Comparison of ENCODE assay signal across 9 cellular contexts in genomic region chr2:136005462-136006205, GRCh38. TPM values are rescaled to one million over a fixed set of nuclear protein-coding genes. Genes with fewer than 3 reads are reported as not detected.
A peak's percentile ranks its signal among the peaks of the same experiment; 100 is the strongest.
DNase-seq lines count a peak whose midpoint lies in the region; ATAC-seq, FAIRE-seq and TF ChIP-seq lines count a peak whose summit lies in the region.
"Had no signal": no experiment of that assay in that cellular context is flagged by ENCODE, and none has a peak within 500 bp of the region (broad histone marks: within the 10 kb centered on the region; RNA-seq: fewer than 3 reads in every experiment).

No MANE protein-coding gene starts in this region.

- peak overlapping the region; percentile 78 for H2AFZ ChIP-seq in OCI-LY7 (ENCODE audit: low read length)

- H3K36me3 ChIP-seq in OCI-LY7 (ENCODE audit: insufficient read depth, low read length) (peaks cover 9% of the 10 kb centered on the region; the same call in 1 of the 2 replicates), left lung (no peaks in the 10 kb centered on the region)

- 87% methylated on average over 3 of the region's 3 CpGs for WGBS in A549 (ENCODE audit: missing lambda C conversion rate)

- no peaks in the 10 kb centered on the region for H4K20me1 ChIP-seq in OCI-LY7 (ENCODE audit: insufficient read depth, low read length)

- FAIRE-seq in A549 (lab: Jason Lieb, UNC) = no peak

- ATAC-seq in A549 = no peak
- peak; percentile 61 for ATAC-seq in GM18861 (IDR thresholded peaks at IDR 0.05; ENCODE audit: unreplicated experiment)
- peak; percentile 75 for ATAC-seq in HG02885 (IDR thresholded peaks at IDR 0.05; ENCODE audit: poor library complexity, unreplicated experiment)
- ATAC-seq in left lung = no peak

- CTCF ChIA-PET in A549 (lab: Yijun Ruan, JAX) = no interaction called here
- CTCF ChIA-PET in OCI-LY7 (lab: Charles Lee; ENCODE audit: unreplicated experiment) = no interaction called here

- no TSS peak for BruUV-seq in OCI-LY7 (replicated peaks; lab: Mats Ljungman, UMichigan)

- no peaks in the 10 kb centered on the region for H3K9me3 ChIP-seq in A549
- no peaks in the 10 kb centered on the region for H3K9me3 ChIP-seq in OCI-LY7 (ENCODE audit: low read length)
- H3K9me3 ChIP-seq in left lung = no peaks in the 10 kb centered on the region

- TF ChIP-seq POLR2A in A549 (IDR thresholded peaks at IDR 0.05; ENCODE audit: low read length) = no peak

- H3K27me3 ChIP-seq in left lung = no peaks in the 10 kb centered on the region

- TF ChIP-seq EP300 in A549 (IDR thresholded peaks at IDR 0.05) = no peak

- peaks cover 15% of the 10 kb centered on the region for H3K4me1 ChIP-seq in A549
- peaks cover 48% of the 10 kb centered on the region for H3K4me1 ChIP-seq in OCI-LY7 (ENCODE audit: insufficient read depth, low read length, poor library complexity, severe bottlenecking)
- peaks cover 0 to 34% of the 10 kb centered on the region in 2 donors for H3K4me1 ChIP-seq in left lung

- no peaks in the 10 kb centered on the region for H3K9me2 ChIP-seq in OCI-LY7 (ENCODE audit: insufficient read depth, low read length)

- H3K4me3 ChIP-seq in A549 (no peak overlapping the region), OCI-LY7 (ENCODE audit: low read depth, low read length, poor library complexity, severe bottlenecking) (peak overlapping the region; percentile 16), left lung (no peak overlapping the region)

- DNase-seq in A549 (ENCODE audit: low read depth in 1 of 2, low spot score in 1 of 2) (no peak), OCI-LY7 (ENCODE audit: low spot score) (peak; percentile 49), RPMI8226 (no peak), germinal center (ENCODE audit: low spot score) (no peak), left lung (no peak), NCI-H128 (lab: John Stamatoyannopoulos, UW; ENCODE audit: unreplicated experiment) (no peak)
- DNase-seq: DND-41 had no signal

- no peak for TF ChIP-seq CTCF in A549 (IDR thresholded peaks at IDR 0.05)
- no peak for TF ChIP-seq CTCF in OCI-LY7 (conservative IDR thresholded peaks at IDR 0.05; ENCODE audit: low read length)
- TF ChIP-seq CTCF in left lung (IDR thresholded peaks at IDR 0.05) = no peak

- POLR2A ChIA-PET in A549 (lab: Yijun Ruan, JAX) = no interaction called here
- POLR2A ChIA-PET in OCI-LY7 (lab: Charles Lee) = interaction anchor here (0.8 to 2.3 kb wide), 6 partner anchors 8 to 104 kb away, joined by 3 to 16 read pairs (median 6); no protein-coding TSS in a partner anchor

- no peaks in the 10 kb centered on the region for H3K79me2 ChIP-seq in OCI-LY7 (ENCODE audit: insufficient read depth, low read depth, low read length)

- peak overlapping the region in 1 of 2 experiments; percentile 22; a peak in 1 of 6 replicates for H3K27ac ChIP-seq in A549
- H3K27ac ChIP-seq in OCI-LY7 (ENCODE audit: low read depth, low read length, poor library complexity, severe bottlenecking) = peak overlapping the region; percentile 5
- no peak overlapping the region for H3K27ac ChIP-seq in left lung

- H3K4me2 ChIP-seq in A549 = peak overlapping the region; percentile 47
- H3K4me2 ChIP-seq in OCI-LY7 (ENCODE audit: low read length) = peak overlapping the region; percentile 62

- intact Hi-C loops in OCI-LY7 (cut with micrococcal nuclease; ENCODE audit: unreplicated experiment) (no loop called here), left lung (cut with DNase I) (no loop called here)

- no peak for TF ChIP-seq RAD21 in A549 (conservative IDR thresholded peaks at IDR 0.05 in 1 of 2, IDR thresholded peaks at IDR 0.05 in 1 of 2)

TF ChIP-seq in A549, 52 proteins besides CTCF, POLR2A, EP300 and RAD21:
- TF ChIP-seq RFX5 (IDR thresholded peaks at IDR 0.05) (no peak), MAFK (IDR thresholded peaks at IDR 0.05; ENCODE audit: partially characterized antibody) (peak; percentile 100), JUN (IDR thresholded peaks at IDR 0.05) (no peak), KDM1A (IDR thresholded peaks at IDR 0.05; ENCODE audit: low read depth) (no peak), TP53 (CRISPR knock-in tag; IDR thresholded peaks at IDR 0.05) (no peak), NFE2L2 (conservative IDR thresholded peaks at IDR 0.05; ENCODE audit: low read length) (no peak), RNF2 (IDR thresholded peaks at IDR 0.05; ENCODE audit: borderline replicate concordance, low read depth) (no peak), JUNB (IDR thresholded peaks at IDR 0.05) (no peak)

RNA-seq across cellular contexts. Expression of gene DARS1, which starts 20.2 kb away (rescaled TPM):
- polyA plus RNA-seq in A549 (2011; rRNA removed) (91.4 and 130 TPM in 2 replicates), A549 (2017; fragmentation: RNase III; extraction: RNeasy Plus Mini Kit Qiagen cat#74134 plus additional on column Dnase treatment) (83.8 to 97.9 TPM (median 91.7 TPM) in 3 replicates)
- polyA plus RNA-seq in A549 (2012; cell fraction: cytosol; rRNA removed) = 33.9 and 42.8 TPM in 2 replicates
- 17.0 and 21.6 TPM in 2 replicates for polyA plus RNA-seq in A549 (2012; cell fraction: nucleus; rRNA removed)
- polyA minus RNA-seq in A549 (2011; rRNA and poly(A)+ RNA removed) = 58.2 and 63.9 TPM in 2 replicates
- 90.5 and 108 TPM in 2 replicates for total RNA-seq in OCI-LY7 (2014; rRNA removed; shearing (Covaris generic))
- total RNA-seq in OCI-LY7 (2022) (119 and 140 TPM in 2 replicates), left lung (10 to 100 TPM; 46.9 to 56.0 TPM)

Comparison
In these comparisons a context has a peak if more than half of its experiments do, and no peak if none do; other contexts are left out.
1. ATAC-seq: peak in GM18861 (single experiment) and HG02885 (single experiment); none in A549 (0 of 2) and left lung (single experiment).